Comparison of ENCODE assay signal across 8 cellular contexts in genomic region chr1:62391369-62391971, GRCh38. TPM values are rescaled to one million over a fixed set of nuclear protein-coding genes. Genes with fewer than 3 reads are reported as not detected.
A peak's percentile ranks its signal among the peaks of the same experiment; 100 is the strongest.
DNase-seq lines count a peak whose midpoint lies in the region; ATAC-seq and TF ChIP-seq lines count a peak whose summit lies in the region.

No MANE protein-coding gene starts in this region.

- ATAC-seq in left cardiac atrium, result no peak
- ATAC-seq in mucosa of descending colon, result peak; percentile 60

- no peak overlapping the region for H3K4me2 ChIP-seq in Loucy (ENCODE audit: low read depth, low read length, poor library complexity, severe bottlenecking)

- H3K36me3 ChIP-seq in cardiac muscle cell, result no peaks in the 10 kb centered on the region
- no peaks in the 10 kb centered on the region for H3K36me3 ChIP-seq in Loucy (ENCODE audit: insufficient read depth, low read length)
- no peaks in the 10 kb centered on the region for H3K36me3 ChIP-seq in mucosa of descending colon (ENCODE audit: low read depth)

- DNase-seq in cardiac muscle cell (ENCODE audit: low read depth in 1 of 2, low spot score in 1 of 2) (peak; percentile 12 to 58), left cardiac atrium (no peak), astrocyte of the hippocampus (ENCODE audit: low read depth, low spot score) (peak; percentile 21), mucosa of descending colon (peak in 1 of 3 donors; percentile 51), NCI-H1092 (lab: John Stamatoyannopoulos, UW) (no peak), mucosa of gallbladder (ENCODE audit: low spot score) (no peak)
- DNase-seq in activated CD4-positive, CD25-positive, alpha-beta regulatory T cell (lab: John Stamatoyannopoulos, UW), result no peak

- no peaks in the 10 kb centered on the region for H3F3A ChIP-seq in Loucy (ENCODE audit: low read depth)

- intact Hi-C loops in left cardiac atrium (cut with DNase I) (no loop called here), mucosa of descending colon (cut with DNase I, micrococcal nuclease) (no loop called here)

- H3K9me3 ChIP-seq in cardiac muscle cell (ENCODE audit: low read depth) (no peaks in the 10 kb centered on the region), Loucy (ENCODE audit: insufficient read depth, low read depth, low read length) (no peaks in the 10 kb centered on the region), mucosa of descending colon (no peaks in the 10 kb centered on the region)

- no peak overlapping the region for H2AFZ ChIP-seq in Loucy (ENCODE audit: low read length)

- H3K4me3 ChIP-seq in cardiac muscle cell (no peak overlapping the region), Loucy (ENCODE audit: low read length, poor library complexity, severe bottlenecking) (no peak overlapping the region), mucosa of descending colon (no peak overlapping the region)

- H3K27ac ChIP-seq in cardiac muscle cell, result no peak overlapping the region

- H3K4me1 ChIP-seq in cardiac muscle cell (ENCODE audit: low read depth) (no peaks in the 10 kb centered on the region), Loucy (ENCODE audit: insufficient read depth, low read length, poor library complexity, severe bottlenecking) (no peaks in the 10 kb centered on the region), mucosa of descending colon (ENCODE audit: low read depth) (no peaks in the 10 kb centered on the region)

- H4K20me1 ChIP-seq in Loucy (ENCODE audit: insufficient read depth, low read length, poor library complexity, severe bottlenecking), result no peaks in the 10 kb centered on the region

- peak; percentile 51 for TF ChIP-seq CTCF in cardiac muscle cell (IDR thresholded peaks at IDR 0.05; ENCODE audit: low read depth, low read length)
- peak; percentile 94 for TF ChIP-seq CTCF in Loucy (conservative IDR thresholded peaks at IDR 0.05; ENCODE audit: low read length)
- no peak for TF ChIP-seq CTCF in mucosa of descending colon (IDR thresholded peaks at IDR 0.05)

- H3K9ac ChIP-seq in Loucy (ENCODE audit: low read depth, low read length, poor library complexity, severe bottlenecking), result no peak overlapping the region

- no peaks in the 10 kb centered on the region for H3K9me2 ChIP-seq in Loucy (replicated peaks; ENCODE audit: low read depth, low read length)

- H3K27me3 ChIP-seq in cardiac muscle cell (no peaks in the 10 kb centered on the region), Loucy (ENCODE audit: insufficient read depth, low read length, poor library complexity, severe bottlenecking) (no peaks in the 10 kb centered on the region)

- H3K79me2 ChIP-seq in Loucy (ENCODE audit: insufficient read depth, low read length), result no peaks in the 10 kb centered on the region

RNA-seq across cellular contexts. Expression of gene USP1, which starts 45.4 kb away (rescaled TPM):
- total RNA-seq in cardiac muscle cell (19.9 and 20.5 TPM in 2 replicates), left cardiac atrium (10 to 100 TPM; 15.2 to 15.5 TPM), mucosa of descending colon (10 to 100 TPM; 21.9 to 27.8 (median 26.5) TPM), mucosa of gallbladder (18.6 TPM)
- 18.1 and 23.8 TPM in 2 replicates for polyA plus RNA-seq in cardiac muscle cell

Comparison
In these comparisons a context has a peak if more than half of its experiments do, and no peak if none do; other contexts are left out.
1. DNase-seq: peak in cardiac muscle cell (2 of 2) and astrocyte of the hippocampus (single experiment); none in left cardiac atrium (single experiment), NCI-H1092 (single experiment), mucosa of gallbladder (single experiment) and activated CD4-positive, CD25-positive, alpha-beta regulatory T cell (0 of 4).